In the genomic region with DNA sequence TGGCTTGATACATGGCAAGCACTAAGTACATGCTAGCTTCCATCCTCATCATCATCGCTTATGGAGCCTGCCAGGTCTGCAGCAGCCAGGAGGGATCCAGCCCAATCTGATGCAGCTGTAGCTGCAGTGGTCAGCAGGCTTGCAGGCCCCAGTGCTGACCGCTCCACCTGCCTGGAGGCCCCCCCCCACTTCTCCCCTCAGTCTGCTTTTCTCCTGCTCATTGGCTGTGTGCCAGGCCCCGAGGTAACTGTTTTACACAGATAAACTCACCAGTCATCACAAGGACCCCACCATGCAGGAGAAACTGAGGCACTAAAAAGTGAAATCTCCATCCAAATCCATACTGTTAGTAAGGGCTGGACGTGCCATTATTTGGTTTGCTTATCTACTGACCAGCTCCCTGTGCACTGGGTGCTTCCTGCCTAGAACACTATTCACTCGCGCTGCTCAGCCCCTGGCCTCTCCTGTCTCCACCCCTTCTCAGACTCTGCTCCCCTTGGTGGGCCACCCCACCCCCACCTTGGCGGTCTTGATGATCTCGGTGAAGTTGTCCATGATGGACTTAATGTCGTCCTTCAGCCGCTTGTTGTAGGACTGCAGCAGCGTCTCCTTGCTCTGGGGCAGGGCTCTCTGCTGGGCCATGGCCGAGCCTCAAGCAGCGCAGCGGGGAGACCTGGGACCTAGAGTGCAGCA, we compare ENCODE assay signal across 8 cellular contexts. TPM values are rescaled to one million over a fixed set of nuclear protein-coding genes. Genes with fewer than 3 reads are reported as not detected.
DNase-seq lines count a peak whose midpoint lies in the region; ATAC-seq and TF ChIP-seq lines count a peak whose summit lies in the region.

No MANE protein-coding gene starts in this region.

- TF ChIP-seq CTCF in 22Rv1 (IDR thresholded peaks at IDR 0.05) (no peak), HEK293 (tag by site-specific recombination; IDR thresholded peaks at IDR 0.05) (no peak), astrocyte of the spinal cord (IDR thresholded peaks at IDR 0.05; ENCODE audit: low read depth, low read length) (no peak)

- DNase-seq in astrocyte of the spinal cord (ENCODE audit: low read depth, low spot score) = no peak
- no peak for DNase-seq in NK-92 treated with Interleukin-12 subunit alpha and Interleukin-12 subunit beta, amount 100 ng/mL, for 24 hours (lab: John Stamatoyannopoulos, UW)
- no peak for DNase-seq in NCI-H1417 treated with DMSO at 0.1 percent for 48 hours (lab: John Stamatoyannopoulos, UW)
- no peak for DNase-seq in D341Med (ENCODE audit: low spot score)

- H3K9me3 ChIP-seq in HEK293 (ENCODE audit: control insufficient read depth, insufficient read depth, low read depth, low read length) (no peaks in the 10 kb centered on the region), mesodermal cell (ENCODE audit: control insufficient read depth, low read length) (no peaks in the 10 kb centered on the region)

- H3K36me3 ChIP-seq in HEK293 (ENCODE audit: control insufficient read depth in 2 of 2, insufficient read depth in 1 of 2, low read length in 2 of 2) (peaks cover 9 to 82% of the 10 kb centered on the region in 2 experiments), mesodermal cell (ENCODE audit: control insufficient read depth, insufficient read depth, low read length) (peaks cover 77% of the 10 kb centered on the region)

- H3K4me3 ChIP-seq in HEK293 (ENCODE audit: low read depth, low read length) (peak overlapping the region; percentile 91), astrocyte of the spinal cord (ENCODE audit: low read depth, low read length) (peak overlapping the region; percentile 100), mesodermal cell (ENCODE audit: extremely low read depth, insufficient read depth, low read length, poor library complexity, severe bottlenecking) (peak overlapping the region; percentile 100)

- POLR2A ChIA-PET in HEK293 (lab: Yijun Ruan, JAX) = interaction anchor here (0.6 to 6.0 kb wide), 6 partner anchors 11 to 316 kb away, joined by 3 to 89 read pairs (median 4); a partner anchor contains a TSS

- H3K4me1 ChIP-seq in HEK293 (ENCODE audit: control insufficient read depth, insufficient read depth, low read length) (no peaks in the 10 kb centered on the region), mesodermal cell (ENCODE audit: control insufficient read depth, insufficient read depth, low read length, poor library complexity, severe bottlenecking) (peaks cover 12% of the 10 kb centered on the region)

- in situ Hi-C loops in astrocyte of the spinal cord (cut with HindIII; ENCODE audit: low sequenced_read_pairs) = no loop called here

- peak overlapping the region; percentile 92 for H3K27ac ChIP-seq in 22Rv1
- no peak overlapping the region for H3K27ac ChIP-seq in HEK293 (ENCODE audit: extremely low read depth, low read depth, low read length)
- peak overlapping the region; percentile 10 for H3K27ac ChIP-seq in mesodermal cell (ENCODE audit: low read depth, low read length, severe bottlenecking)

- 82 to 85% methylated on average over 14 of the region's 14 CpGs for WGBS in mesodermal cell (ENCODE audit: insufficient coverage in 2 of 2), 2 experiments

- no peak for ATAC-seq in GM18873 (IDR thresholded peaks at IDR 0.05; ENCODE audit: low FRiP score, unreplicated experiment)

- CTCF ChIA-PET in HEK293 (lab: Yijun Ruan, JAX) = interaction anchor here (1.2 to 2.1 kb wide), 2 partner anchors 16 to 57 kb away, joined by 5 to 12 read pairs; no protein-coding TSS in a partner anchor

TF ChIP-seq in HEK293, 187 proteins besides CTCF, POLR2A, EP300 and RAD21:
- no peak for TF ChIP-seq ZNF423 (tag by site-specific recombination; IDR thresholded peaks at IDR 0.05)
- TF ChIP-seq, protein P1, sequence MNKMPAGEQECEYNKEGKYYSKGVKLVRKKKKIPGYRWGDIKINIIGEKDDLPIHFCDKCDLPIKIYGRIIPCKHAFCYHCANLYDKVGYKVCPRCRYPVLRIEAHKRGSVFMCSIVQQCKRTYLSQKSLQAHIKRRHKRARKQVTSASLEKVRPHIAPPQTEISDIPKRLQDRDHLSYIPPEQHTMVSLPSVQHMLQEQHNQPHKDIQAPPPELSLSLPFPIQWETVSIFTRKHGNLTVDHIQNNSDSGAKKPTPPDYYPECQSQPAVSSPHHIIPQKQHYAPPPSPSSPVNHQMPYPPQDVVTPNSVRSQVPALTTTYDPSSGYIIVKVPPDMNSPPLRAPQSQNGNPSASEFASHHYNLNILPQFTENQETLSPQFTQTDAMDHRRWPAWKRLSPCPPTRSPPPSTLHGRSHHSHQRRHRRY (tag by site-specific recombination; IDR thresholded peaks at IDR 0.05) = no peak
- TF ChIP-seq, protein P2, sequence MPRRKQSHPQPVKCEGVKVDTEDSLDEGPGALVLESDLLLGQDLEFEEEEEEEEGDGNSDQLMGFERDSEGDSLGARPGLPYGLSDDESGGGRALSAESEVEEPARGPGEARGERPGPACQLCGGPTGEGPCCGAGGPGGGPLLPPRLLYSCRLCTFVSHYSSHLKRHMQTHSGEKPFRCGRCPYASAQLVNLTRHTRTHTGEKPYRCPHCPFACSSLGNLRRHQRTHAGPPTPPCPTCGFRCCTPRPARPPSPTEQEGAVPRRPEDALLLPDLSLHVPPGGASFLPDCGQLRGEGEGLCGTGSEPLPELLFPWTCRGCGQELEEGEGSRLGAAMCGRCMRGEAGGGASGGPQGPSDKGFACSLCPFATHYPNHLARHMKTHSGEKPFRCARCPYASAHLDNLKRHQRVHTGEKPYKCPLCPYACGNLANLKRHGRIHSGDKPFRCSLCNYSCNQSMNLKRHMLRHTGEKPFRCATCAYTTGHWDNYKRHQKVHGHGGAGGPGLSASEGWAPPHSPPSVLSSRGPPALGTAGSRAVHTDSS (tag by site-specific recombination; IDR thresholded peaks at IDR 0.05) = peak; percentile 37; the same call in 1 of the 2 replicates

RNA-seq across cellular contexts. Expression of a gene that starts 1.8 kb away (rescaled TPM):
- 24.4 TPM for polyA plus RNA-seq in mesodermal cell (2013, experiment 1 of 2)
- 23.9 TPM for polyA plus RNA-seq in mesodermal cell (2013, experiment 2 of 2)

RNA-seq across cellular contexts. Expression of a gene that starts 1.9 kb away (rescaled TPM):
- 2,487 TPM for polyA plus RNA-seq in mesodermal cell (2013, experiment 1 of 2)
- 2,372 TPM for polyA plus RNA-seq in mesodermal cell (2013, experiment 2 of 2)

RNA-seq across cellular contexts. Expression of a gene that starts 10.1 kb away (rescaled TPM):
- 35.8 TPM for polyA plus RNA-seq in mesodermal cell (2013, experiment 1 of 2)
- 32.3 TPM for polyA plus RNA-seq in mesodermal cell (2013, experiment 2 of 2)

RNA-seq across cellular contexts. Expression of a gene that starts 10.2 kb away (rescaled TPM):
- polyA plus RNA-seq in mesodermal cell (2013, experiment 1 of 2) = 17.5 TPM
- 11.3 TPM for polyA plus RNA-seq in mesodermal cell (2013, experiment 2 of 2)

RNA-seq across cellular contexts. Expression of a gene that starts 10.2 kb away (rescaled TPM):
- 20.5 TPM for polyA plus RNA-seq in mesodermal cell (2013, experiment 1 of 2)
- polyA plus RNA-seq in mesodermal cell (2013, experiment 2 of 2) = 16.7 TPM
